ENCODE assay signal across 24 cellular contexts in the genomic region with DNA sequence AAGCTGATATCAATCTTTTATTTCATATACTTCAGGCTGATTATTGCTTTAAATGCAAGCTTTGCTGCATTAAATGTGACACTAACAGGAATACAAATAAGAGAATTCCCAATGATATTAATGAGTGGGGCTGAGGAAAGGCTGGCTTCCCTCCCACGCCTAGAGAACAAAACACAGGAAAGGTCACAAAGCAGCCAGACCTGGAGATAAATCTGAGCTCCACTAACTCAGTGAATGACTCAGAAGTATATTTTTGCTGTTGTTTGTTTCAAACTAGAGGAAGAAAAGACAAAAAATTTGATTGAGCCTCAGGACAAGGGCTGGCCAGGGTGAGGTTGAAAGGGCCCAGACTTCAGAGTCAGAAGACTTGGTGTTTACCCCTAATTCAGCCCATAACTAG.
"Had no signal": no experiment of that assay in that cellular context is flagged by ENCODE, and none has a peak within 500 bp of the region (broad histone marks: within the 10 kb centered on the region; RNA-seq: fewer than 3 reads in every experiment).

No MANE protein-coding gene starts in this region.

- H3K4me3 ChIP-seq: K562, SK-N-MC had no signal

- H3K27ac ChIP-seq: SK-N-MC had no signal

- DNase-seq: activated B cell treated with CpG ODN at 0.5 μM for 24 hours; activated CD4-positive, alpha-beta T cell treated with anti-CD3 and anti-CD28 coated beads for 1 hour; activated CD4-positive, alpha-beta T cell treated with anti-CD3 and anti-CD28 coated beads, Interleukin-2, amount 10 ng/mL, durations not matched to agents 24 days and 14 days; activated CD4-positive, alpha-beta T cell treated with anti-CD3 and anti-CD28 coated beads, Interleukin-2, amount 50 U/mL, for 48 hours; activated gamma-delta T cell treated with Interleukin-2 at 50 U/mL for 16 hours; activated naive CD4-positive, alpha-beta T cell treated with anti-CD3 and anti-CD28 coated beads, Interleukin-2, amount 10 ng/mL, durations not matched to agents 7 days and 5 days; activated naive CD8-positive, alpha-beta T cell treated with anti-CD3 and anti-CD28 coated beads for 36 hours; activated T-cell treated with anti-CD3 and anti-CD28 coated beads, Interleukin-2, amount 50 U/mL, for 72 hours; anterior cingulate cortex; Karpas-422; MM.1S; NCI-H1105; NCI-H1436; NCI-H1694 treated with DMSO at 0.1 percent for 48 hours; NCI-H2029 treated with DMSO at 0.1 percent for 48 hours; NCI-H345; NCI-H510A; NCI-H526 treated with DMSO at 0.1 percent for 48 hours; NCI-H82; T-cell; T-helper 2 cell; T1000 had no signal

- ATAC-seq: activated T-cell treated with anti-CD3 and anti-CD28 coated beads, Interleukin-2, amount 50 U/mL, for 72 hours; K562; T-cell had no signal
